In the genomic region with DNA sequence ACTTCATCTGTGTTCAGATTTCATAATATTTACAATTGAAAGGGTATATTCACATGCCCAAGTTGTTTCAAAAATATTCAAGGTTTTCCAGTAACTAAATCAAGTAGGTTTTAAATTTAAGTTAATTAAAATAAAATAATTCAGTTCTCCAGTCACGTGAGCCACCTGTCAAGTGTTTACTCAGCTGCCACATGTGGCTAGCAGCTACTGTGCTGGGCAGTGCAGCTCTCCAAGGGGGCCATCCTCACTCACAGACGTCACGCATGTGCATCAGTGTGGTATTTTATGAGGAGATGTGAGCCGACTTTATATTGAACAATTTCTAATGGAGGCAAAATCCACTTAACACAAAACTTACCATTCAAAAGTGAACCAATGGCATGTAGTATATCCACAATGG, we compare ENCODE assay signal across 17 cellular contexts.
DNase-seq lines count a peak whose midpoint lies in the region; ATAC-seq lines count a peak whose summit lies in the region.
"Had no signal": no experiment of that assay in that cellular context is flagged by ENCODE, and none has a peak within 500 bp of the region (broad histone marks: within the 10 kb centered on the region; RNA-seq: fewer than 3 reads in every experiment).

No MANE protein-coding gene starts in this region.

- H3K36me3 Mint-ChIP-seq in activated CD8-positive, alpha-beta memory T cell treated with anti-CD3 and anti-CD28 coated beads, Interleukin-2, amount 10 ng/mL, durations not matched to agents 7 days and 5 days, result no peaks in the 10 kb centered on the region

- CTCF ChIA-PET in activated CD8-positive, alpha-beta memory T cell treated with anti-CD3 and anti-CD28 coated beads, Interleukin-2, amount 10 ng/mL, durations not matched to agents 7 days and 5 days (lab: Charles Lee), result no interaction called here

- ATAC-seq in activated CD8-positive, alpha-beta memory T cell treated with anti-CD3 and anti-CD28 coated beads, Interleukin-2, amount 10 ng/mL, durations not matched to agents 7 days and 5 days, result no peak
- ATAC-seq: HCT116 had no signal

- DNase-seq in DMS 273 (lab: John Stamatoyannopoulos, UW; ENCODE audit: unreplicated experiment) (peak; percentile 52), DMS 273 treated with DMSO at 0.1 percent for 48 hours (lab: John Stamatoyannopoulos, UW) (no peak), NCI-H1092 treated with DMSO at 0.1 percent for 48 hours (lab: John Stamatoyannopoulos, UW) (peak; percentile 97), NCI-H2196 treated with DMSO at 0.1 percent for 48 hours (lab: John Stamatoyannopoulos, UW; ENCODE audit: unreplicated experiment) (peak; percentile 56), hepatic stellate cell (ENCODE audit: low spot score) (no peak), OCI-M2 (lab: John Stamatoyannopoulos, UW; ENCODE audit: unreplicated experiment) (no peak)
- DNase-seq in activated CD8-positive, alpha-beta memory T cell treated with anti-CD3 and anti-CD28 coated beads, Interleukin-2, amount 10 ng/mL, durations not matched to agents 7 days and 5 days, result peak; percentile 34
- no peak for DNase-seq in activated CD4-positive, CD25-positive, alpha-beta regulatory T cell (lab: John Stamatoyannopoulos, UW)
- DNase-seq: activated CD4-positive, alpha-beta T cell treated with anti-CD3 and anti-CD28 coated beads for 1 hour; activated naive CD4-positive, alpha-beta T cell treated with Interleukin-2 at 50 U/mL for 16 hours; KBM-7; kidney glomerular epithelial cell; NCI-H1694 treated with DMSO at 0.1 percent for 48 hours; T-helper 9 cell; upper lobe of left lung had no signal

- no peak overlapping the region for H3K4me3 Mint-ChIP-seq in activated CD8-positive, alpha-beta memory T cell treated with anti-CD3 and anti-CD28 coated beads, Interleukin-2, amount 10 ng/mL, durations not matched to agents 7 days and 5 days
- H3K4me3 Mint-ChIP-seq: stimulated activated naive CD8-positive, alpha-beta T cell treated with anti-CD3 and anti-CD28 coated beads, Interleukin-15, Interleukin-2, amounts not matched to agents 100 ng/mL and 50 ng/mL, for 24 hours had no signal

- no peaks in the 10 kb centered on the region for H3K27me3 Mint-ChIP-seq in activated CD8-positive, alpha-beta memory T cell treated with anti-CD3 and anti-CD28 coated beads, Interleukin-2, amount 10 ng/mL, durations not matched to agents 7 days and 5 days
- H3K27me3 Mint-ChIP-seq: stimulated activated naive CD8-positive, alpha-beta T cell treated with anti-CD3 and anti-CD28 coated beads, Interleukin-15, Interleukin-2, amounts not matched to agents 100 ng/mL and 50 ng/mL, for 24 hours had no signal

- H3K4me1 Mint-ChIP-seq in activated CD8-positive, alpha-beta memory T cell treated with anti-CD3 and anti-CD28 coated beads, Interleukin-2, amount 10 ng/mL, durations not matched to agents 7 days and 5 days, result no peaks in the 10 kb centered on the region

- H3K9me3 Mint-ChIP-seq in activated CD8-positive, alpha-beta memory T cell treated with anti-CD3 and anti-CD28 coated beads, Interleukin-2, amount 10 ng/mL, durations not matched to agents 7 days and 5 days (ENCODE audit: low read depth), result no peaks in the 10 kb centered on the region
- H3K9me3 Mint-ChIP-seq: stimulated activated naive CD8-positive, alpha-beta T cell treated with anti-CD3 and anti-CD28 coated beads, Interleukin-15, Interleukin-2, amounts not matched to agents 100 ng/mL and 50 ng/mL, for 24 hours had no signal

- no peak overlapping the region for H3K27ac Mint-ChIP-seq in activated CD8-positive, alpha-beta memory T cell treated with anti-CD3 and anti-CD28 coated beads, Interleukin-2, amount 10 ng/mL, durations not matched to agents 7 days and 5 days
- H3K27ac Mint-ChIP-seq: stimulated activated naive CD8-positive, alpha-beta T cell treated with anti-CD3 and anti-CD28 coated beads, Interleukin-15, Interleukin-2, amounts not matched to agents 100 ng/mL and 50 ng/mL, for 24 hours had no signal

Comparison
In these comparisons a context has a peak if more than half of its experiments do, and no peak if none do; other contexts are left out.
1. DNase-seq: peak in DMS 273 (single experiment), NCI-H1092 treated with DMSO at 0.1 percent for 48 hours (single experiment), NCI-H2196 treated with DMSO at 0.1 percent for 48 hours (single experiment) and activated CD8-positive, alpha-beta memory T cell treated with anti-CD3 and anti-CD28 coated beads, Interleukin-2, amount 10 ng/mL, durations not matched to agents 7 days and 5 days (single experiment); none in DMS 273 treated with DMSO at 0.1 percent for 48 hours (single experiment), activated CD4-positive, CD25-positive, alpha-beta regulatory T cell (0 of 4), hepatic stellate cell (single experiment) and OCI-M2 (single experiment).